1 cellular context compared by ENCODE assay signal in genomic region chr20:16587066-16587465, GRCh38.
TF ChIP-seq lines count a peak whose summit lies in the region.

No MANE protein-coding gene starts in this region.

TF ChIP-seq in GM23338, 12 proteins besides CTCF, POLR2A, EP300 and RAD21 (continued from another document):
- TF ChIP-seq ZNF462 (CRISPR knock-in tag; IDR thresholded peaks at IDR 0.05) = 0 out of 2 replicates have a peak, but pooled peaks have one; percentile 25
